2 cellular contexts compared by ENCODE assay signal in genomic region chr4:6972911-6973310, GRCh38.
TF ChIP-seq lines count a peak whose summit lies in the region.

No MANE protein-coding gene starts in this region.

TF ChIP-seq in H1, 55 proteins besides CTCF, POLR2A, EP300 and RAD21 (continues in another document):
- TF ChIP-seq SUZ12 (IDR thresholded peaks at IDR 0.05; ENCODE audit: low read length) (no peak), POU5F1 (IDR thresholded peaks at IDR 0.05; ENCODE audit: low read depth, low read length) (no peak), MAX (IDR thresholded peaks at IDR 0.05) (no peak), TAF1 (IDR thresholded peaks at IDR 0.05; ENCODE audit: low read depth, low read length) (no peak), CBX5 (IDR thresholded peaks at IDR 0.05; ENCODE audit: low read depth, low read length) (no peak), JUND (IDR thresholded peaks at IDR 0.05; ENCODE audit: low read length) (peak; percentile 15; the same call in 1 of the 2 replicates), RFX5 (IDR thresholded peaks at IDR 0.05; ENCODE audit: borderline replicate concordance, low read depth, low read length) (no peak), CHD7 (IDR thresholded peaks at IDR 0.05; ENCODE audit: insufficient replicate concordance, low read length) (peak; percentile 23), GABPA (IDR thresholded peaks at IDR 0.05; ENCODE audit: borderline replicate concordance, insufficient read depth, low read length) (no peak), RNF2 (IDR thresholded peaks at IDR 0.05; ENCODE audit: borderline replicate concordance, low read depth, low read length, missing control alignments, poor library complexity, severe bottlenecking) (no peak), ASH2L (IDR thresholded peaks at IDR 0.05; ENCODE audit: low read length) (peak; percentile 48), TAF7 (optimal IDR thresholded peaks at IDR 0.05; ENCODE audit: borderline replicate concordance, low read depth, low read length) (no peak), SP2 (IDR thresholded peaks at IDR 0.05; ENCODE audit: low read length) (no peak), MAFK (IDR thresholded peaks at IDR 0.05; ENCODE audit: low read depth, low read length) (no peak), HDAC6 (IDR thresholded peaks at IDR 0.05; ENCODE audit: low read depth, low read length) (no peak), POLR2AphosphoS5 (IDR thresholded peaks at IDR 0.05; ENCODE audit: low read depth, low read length) (no peak; the same call in 1 of the 2 replicates), HDAC2 (IDR thresholded peaks at IDR 0.05; ENCODE audit: borderline replicate concordance in 1 of 2, low read depth in 2 of 2, low read length in 2 of 2) (no peak), CEBPB (IDR thresholded peaks at IDR 0.05; ENCODE audit: low read depth, low read length) (no peak), ATF3 (IDR thresholded peaks at IDR 0.05; ENCODE audit: insufficient read depth, low read depth, low read length) (no peak)

TF ChIP-seq in HepG2, 621 proteins besides CTCF, POLR2A, EP300 and RAD21:
- no peak for TF ChIP-seq ZNF318 (CRISPR knock-in tag; IDR thresholded peaks at IDR 0.05)
- TF ChIP-seq MIXL1 (CRISPR knock-in tag; IDR thresholded peaks at IDR 0.05) = no peak
- TF ChIP-seq ZC3H13 (CRISPR knock-in tag; IDR thresholded peaks at IDR 0.05) = no peak
- no peak for TF ChIP-seq SOX5 (CRISPR knock-in tag; IDR thresholded peaks at IDR 0.05; ENCODE audit: borderline replicate concordance)
- TF ChIP-seq SNAI1 (CRISPR knock-in tag; IDR thresholded peaks at IDR 0.05; ENCODE audit: borderline replicate concordance) = no peak
- no peak for TF ChIP-seq ZNF766 (CRISPR knock-in tag; IDR thresholded peaks at IDR 0.05; ENCODE audit: borderline replicate concordance)
- no peak for TF ChIP-seq TCF7 (IDR thresholded peaks at IDR 0.05; ENCODE audit: low read depth)
- TF ChIP-seq ZNF160 (CRISPR knock-in tag; IDR thresholded peaks at IDR 0.05) = no peak
- no peak for TF ChIP-seq ZNF264 (CRISPR knock-in tag; IDR thresholded peaks at IDR 0.05)
- TF ChIP-seq HOXD1 (CRISPR knock-in tag; IDR thresholded peaks at IDR 0.05) = no peak
- no peak for TF ChIP-seq ZNF569 (CRISPR knock-in tag; IDR thresholded peaks at IDR 0.05; ENCODE audit: borderline replicate concordance)
- TF ChIP-seq ZNF460 (CRISPR knock-in tag; IDR thresholded peaks at IDR 0.05; ENCODE audit: borderline replicate concordance) = no peak
- TF ChIP-seq ZNF776 (CRISPR knock-in tag; IDR thresholded peaks at IDR 0.05) = no peak
- TF ChIP-seq THAP8 (CRISPR knock-in tag; IDR thresholded peaks at IDR 0.05; ENCODE audit: borderline replicate concordance) = no peak
- no peak for TF ChIP-seq TMF1 (CRISPR knock-in tag; IDR thresholded peaks at IDR 0.05; ENCODE audit: low read depth)
- no peak for TF ChIP-seq RFX5 (IDR thresholded peaks at IDR 0.05; ENCODE audit: low read depth, low read length)
- TF ChIP-seq ZFP90 (CRISPR knock-in tag; IDR thresholded peaks at IDR 0.05; ENCODE audit: borderline replicate concordance) = no peak
- TF ChIP-seq RARG (CRISPR knock-in tag; IDR thresholded peaks at IDR 0.05; ENCODE audit: low read depth) = no peak
- no peak for TF ChIP-seq SCMH1 (CRISPR knock-in tag; IDR thresholded peaks at IDR 0.05; ENCODE audit: borderline replicate concordance)
- no peak for TF ChIP-seq ZBTB1 (CRISPR knock-in tag; IDR thresholded peaks at IDR 0.05; ENCODE audit: borderline replicate concordance)
